8 cellular contexts compared by ENCODE assay signal in the genomic region with DNA sequence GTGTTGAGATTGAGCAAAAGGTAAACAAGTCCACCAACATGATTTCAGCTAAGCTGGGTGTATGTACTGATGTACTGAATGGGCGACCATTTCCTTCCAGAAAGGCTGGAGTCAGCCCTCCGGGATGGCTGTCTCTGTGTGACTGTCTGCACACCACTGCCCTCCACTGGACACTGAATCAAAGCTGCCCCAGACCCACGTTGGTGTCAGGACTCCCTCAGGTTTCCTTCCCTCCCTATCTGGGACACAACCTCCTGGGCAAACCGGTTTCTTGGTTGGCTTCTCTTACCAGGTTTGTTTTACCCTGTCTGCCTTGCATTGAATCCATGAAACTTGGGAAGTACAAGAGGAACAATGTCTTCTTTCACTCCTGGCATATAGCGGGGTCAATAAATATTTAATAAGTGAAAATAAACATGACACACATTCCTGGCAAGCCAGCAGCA. TPM values are rescaled to one million over a fixed set of nuclear protein-coding genes. Genes with fewer than 3 reads are reported as not detected.
DNase-seq lines count a peak whose midpoint lies in the region; ATAC-seq lines count a peak whose summit lies in the region.

No MANE protein-coding gene starts in this region.

- H4K8ac ChIP-seq in trophoblast cell (ENCODE audit: low read depth, low read length), result no peak overlapping the region

- H3K79me1 ChIP-seq in trophoblast cell (ENCODE audit: low read length), result peaks cover 24% of the 10 kb centered on the region

- no peaks in the 10 kb centered on the region for H3K36me3 Mint-ChIP-seq in activated naive CD8-positive, alpha-beta T cell treated with anti-CD3 and anti-CD28 coated beads, Interleukin-2, amount 10 ng/mL, durations not matched to agents 7 days and 5 days

- no peaks in the 10 kb centered on the region for H3K36me3 ChIP-seq in trophoblast cell (ENCODE audit: control insufficient read depth in 1 of 2, insufficient read depth in 2 of 2, low read length in 2 of 2)

- no peak overlapping the region for H2AK5ac ChIP-seq in trophoblast cell (ENCODE audit: low read length)

- intact Hi-C loops in left cardiac atrium (cut with DNase I), result loop anchor here (2.0 to 10.0 kb wide), 5 partner anchors 202 to 298 kb away; no protein-coding TSS in a partner anchor

- WGBS in trophoblast cell (ENCODE audit: extremely low coverage, insufficient coverage, insufficient read length), result no CpG with 5 or more reads among the region's 5 CpGs

- H3K4me1 Mint-ChIP-seq in activated naive CD8-positive, alpha-beta T cell treated with anti-CD3 and anti-CD28 coated beads, Interleukin-2, amount 10 ng/mL, durations not matched to agents 7 days and 5 days, result peaks cover 5% of the 10 kb centered on the region

- no peaks in the 10 kb centered on the region for H3K27me3 Mint-ChIP-seq in activated naive CD8-positive, alpha-beta T cell treated with anti-CD3 and anti-CD28 coated beads, Interleukin-2, amount 10 ng/mL, durations not matched to agents 7 days and 5 days

- no peak overlapping the region for H2BK5ac ChIP-seq in trophoblast cell (ENCODE audit: low read depth, low read length, poor library complexity)

- H2BK120ac ChIP-seq in trophoblast cell (ENCODE audit: insufficient read depth, low read length, poor library complexity), result no peak overlapping the region

- H3K14ac ChIP-seq in trophoblast cell (ENCODE audit: low read length), result no peak overlapping the region

- H3K18ac ChIP-seq in trophoblast cell (ENCODE audit: low read length), result no peak overlapping the region

- no peak overlapping the region for H3K27ac Mint-ChIP-seq in activated naive CD8-positive, alpha-beta T cell treated with anti-CD3 and anti-CD28 coated beads, Interleukin-2, amount 10 ng/mL, durations not matched to agents 7 days and 5 days

- H3K79me2 ChIP-seq in trophoblast cell (ENCODE audit: control insufficient read depth, insufficient read depth, low read length, poor library complexity), result peaks cover 3% of the 10 kb centered on the region

- no peak overlapping the region for H3K9ac ChIP-seq in trophoblast cell (ENCODE audit: low read length)

- no peak overlapping the region for H3K23ac ChIP-seq in trophoblast cell (ENCODE audit: low read length)

- POLR2A ChIA-PET in activated naive CD8-positive, alpha-beta T cell treated with anti-CD3 and anti-CD28 coated beads, Interleukin-2, amount 10 ng/mL, durations not matched to agents 7 days and 5 days (lab: Charles Lee), result no interaction called here

- peak overlapping the region; percentile 14 for H3K4me2 ChIP-seq in trophoblast cell (ENCODE audit: low read length)

- no peak overlapping the region for H3K4me3 Mint-ChIP-seq in activated naive CD8-positive, alpha-beta T cell treated with anti-CD3 and anti-CD28 coated beads, Interleukin-2, amount 10 ng/mL, durations not matched to agents 7 days and 5 days

- peak overlapping the region; percentile 13 for H3K27ac ChIP-seq in trophoblast cell (ENCODE audit: low read depth, low read length)

- H3K4ac ChIP-seq in trophoblast cell (ENCODE audit: low read depth, low read length), result no peak overlapping the region

- no peak overlapping the region for H4K91ac ChIP-seq in trophoblast cell (ENCODE audit: low read depth, low read length)

- no peaks in the 10 kb centered on the region for H3K9me3 Mint-ChIP-seq in activated naive CD8-positive, alpha-beta T cell treated with anti-CD3 and anti-CD28 coated beads, Interleukin-2, amount 10 ng/mL, durations not matched to agents 7 days and 5 days

- peak; percentile 61 for ATAC-seq in HG03342 (IDR thresholded peaks at IDR 0.05; ENCODE audit: unreplicated experiment)
- peak; percentile 34 for ATAC-seq in activated naive CD8-positive, alpha-beta T cell treated with anti-CD3 and anti-CD28 coated beads, Interleukin-2, amount 10 ng/mL, durations not matched to agents 7 days and 5 days (ENCODE audit: low read depth)
- ATAC-seq in left cardiac atrium, result peak; percentile 77 to 84

- H2AFZ ChIP-seq in trophoblast cell (ENCODE audit: insufficient read depth, low read length, poor library complexity), result no peak overlapping the region

- DNase-seq in activated T-cell treated with anti-CD3 and anti-CD28 coated beads for 24 hours (ENCODE audit: low read depth) (peak; percentile 10), activated T-cell treated with anti-CD3 and anti-CD28 coated beads for 4 hours (no peak), NCI-H524 (lab: John Stamatoyannopoulos, UW) (peak; percentile 69 to 88), left cardiac atrium (peak; percentile 88), trophoblast cell (peak; percentile 85 to 92), NCI-H187 treated with DMSO at 0.1 percent for 48 hours (lab: John Stamatoyannopoulos, UW) (no peak)
- no peak for DNase-seq in activated naive CD8-positive, alpha-beta T cell treated with anti-CD3 and anti-CD28 coated beads, Interleukin-2, amount 10 ng/mL, durations not matched to agents 7 days and 5 days

- no peak overlapping the region for H3K4me3 ChIP-seq in trophoblast cell (ENCODE audit: low read depth, low read length)

- no peaks in the 10 kb centered on the region for H3K9me3 ChIP-seq in trophoblast cell (ENCODE audit: insufficient read depth, low read depth, low read length)

- peaks cover 30 to 46% of the 10 kb centered on the region in 2 experiments for H3K4me1 ChIP-seq in trophoblast cell (ENCODE audit: control insufficient read depth in 1 of 2, insufficient read depth in 2 of 2, low read length in 2 of 2)

- no peak overlapping the region for H4K12ac ChIP-seq in trophoblast cell (ENCODE audit: low read depth, low read length)

- no peaks in the 10 kb centered on the region for H3K27me3 ChIP-seq in trophoblast cell (ENCODE audit: insufficient read depth, low read length)

- H2BK12ac ChIP-seq in trophoblast cell (ENCODE audit: low read length), result no peak overlapping the region

RNA-seq across cellular contexts. Expression of a gene that starts 5.3 kb away (rescaled TPM):
- total RNA-seq in activated naive CD8-positive, alpha-beta T cell treated with anti-CD3 and anti-CD28 coated beads, Interleukin-2, amount 10 ng/mL, durations not matched to agents 7 days and 5 days, result 100 to 1,000 TPM; 209 to 226 TPM
- 100 to 1,000 TPM; 189 to 200 TPM for total RNA-seq in left cardiac atrium
- polyA plus RNA-seq in trophoblast cell (2013), result 268 and 277 TPM in 2 replicates

RNA-seq across cellular contexts. Expression of a gene that starts 37.6 kb away (rescaled TPM):
- 1 to 10 TPM; 2.3 to 2.5 TPM for total RNA-seq in activated naive CD8-positive, alpha-beta T cell treated with anti-CD3 and anti-CD28 coated beads, Interleukin-2, amount 10 ng/mL, durations not matched to agents 7 days and 5 days
- total RNA-seq in left cardiac atrium, result 100 to 1,000 TPM in 1 of 2 donors, 10 to 100 TPM in 1; 59.6 to 126 TPM
- 44.6 and 45.9 TPM in 2 replicates for polyA plus RNA-seq in trophoblast cell (2013)

Comparison
In these comparisons a context has a peak if more than half of its experiments do, and no peak if none do; other contexts are left out.
1. DNase-seq: peak in activated T-cell treated with anti-CD3 and anti-CD28 coated beads for 24 hours (single experiment), NCI-H524 (2 of 2), left cardiac atrium (single experiment) and trophoblast cell (2 of 2); none in activated T-cell treated with anti-CD3 and anti-CD28 coated beads for 4 hours (single experiment), activated naive CD8-positive, alpha-beta T cell treated with anti-CD3 and anti-CD28 coated beads, Interleukin-2, amount 10 ng/mL, durations not matched to agents 7 days and 5 days (single experiment) and NCI-H187 treated with DMSO at 0.1 percent for 48 hours (single experiment).
2. RNA of a gene that starts 37.6 kb away (total RNA-seq): 59.6 to 126 TPM in left cardiac atrium; 2.3 to 2.5 TPM in activated naive CD8-positive, alpha-beta T cell treated with anti-CD3 and anti-CD28 coated beads, Interleukin-2, amount 10 ng/mL, durations not matched to agents 7 days and 5 days; every median in the first group is over 10 times any median in the second.
3. Peak in every context shown above with its lines, with median percentiles within 50 percentile points of each other: ATAC-seq.